In the genomic region with DNA sequence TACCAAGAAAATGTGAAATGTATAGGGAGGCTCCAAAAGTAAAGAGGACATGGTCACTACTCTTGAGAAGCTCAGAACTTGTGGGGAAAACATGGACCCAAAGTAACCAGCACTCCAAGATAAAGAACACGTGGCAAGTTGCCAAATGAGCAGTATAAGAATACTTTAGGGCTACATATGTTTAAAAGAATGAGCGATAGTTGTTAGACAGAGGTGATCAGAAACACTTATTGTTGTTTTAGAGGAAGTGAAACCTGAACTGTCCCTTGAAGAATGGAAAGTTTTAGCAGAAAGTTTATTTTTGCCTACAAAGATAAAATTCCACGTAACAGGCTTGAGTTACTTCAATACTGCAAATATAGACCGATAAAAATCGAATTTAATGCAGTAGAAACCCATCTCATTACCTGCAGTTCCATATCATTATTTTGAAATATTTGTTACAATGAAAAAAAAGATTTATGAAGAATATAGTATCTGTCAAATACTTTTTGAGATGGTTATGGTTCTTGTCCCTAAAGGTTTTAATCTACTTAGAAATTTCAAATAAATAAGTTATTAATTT, we compare ENCODE assay signal across 11 cellular contexts.
DNase-seq lines count a peak whose midpoint lies in the region; ATAC-seq and TF ChIP-seq lines count a peak whose summit lies in the region.
"Had no signal": no experiment of that assay in that cellular context is flagged by ENCODE, and none has a peak within 500 bp of the region (broad histone marks: within the 10 kb centered on the region; RNA-seq: fewer than 3 reads in every experiment).

No MANE protein-coding gene starts in this region.

- peak overlapping the region; percentile 31 for H3K27ac ChIP-seq in epithelial cell of prostate
- H3K27ac ChIP-seq: cardiac muscle cell had no signal

- DNase-seq in epithelial cell of prostate (ENCODE audit: low read depth, low spot score) (no peak), HEK293T (ENCODE audit: extremely low spot score) (no peak), left colon (no peak), KBM-7 (no peak)
- no peak for DNase-seq in stimulated activated naive CD4-positive, alpha-beta T cell (lab: John Stamatoyannopoulos, UW)
- DNase-seq: head of caudate nucleus had no signal

- intact Hi-C loops in left colon (cut with DNase I, micrococcal nuclease) = no loop called here

- POLR2A ChIA-PET in HEK293T (lab: Yijun Ruan, JAX) = no interaction called here

- peak; percentile 93 for ATAC-seq in GM18907 (IDR thresholded peaks at IDR 0.05; ENCODE audit: unreplicated experiment)
- peak; percentile 94 for ATAC-seq in GM21825 (IDR thresholded peaks at IDR 0.05; ENCODE audit: unreplicated experiment)
- ATAC-seq in HG03442 (IDR thresholded peaks at IDR 0.05; ENCODE audit: unreplicated experiment) = peak; percentile 94
- ATAC-seq in left colon = no peak
- ATAC-seq: natural killer cell treated with Interleukin-12 subunit alpha and Interleukin-12 subunit beta and Interleukin-15 and Interleukin-18, amount 100 ng/mL, for 72 hours had no signal

- CTCF ChIA-PET in HEK293T (lab: Yijun Ruan, JAX) = no interaction called here

- in situ Hi-C loops in KBM-7 (cut with MboI; ENCODE audit: low pct_unique_long_range_greater_than_20kb, low sequenced_read_pairs) = no loop called here

TF ChIP-seq in HEK293T, 16 proteins besides CTCF, POLR2A, EP300 and RAD21:
- TF ChIP-seq TARDBP (IDR thresholded peaks at IDR 0.05) (no peak), FOXK2 (IDR thresholded peaks at IDR 0.05) (no peak), ZNF384 (IDR thresholded peaks at IDR 0.05) (no peak), FOXM1 (IDR thresholded peaks at IDR 0.05; ENCODE audit: borderline replicate concordance) (no peak)
